Comparison of ENCODE assay signal across 10 cellular contexts in genomic region chr6:859936-860335, GRCh38.
"Had no signal": no experiment of that assay in that cellular context is flagged by ENCODE, and none has a peak within 500 bp of the region (broad histone marks: within the 10 kb centered on the region; RNA-seq: fewer than 3 reads in every experiment).

No MANE protein-coding gene starts in this region.

- H3K4me1 Mint-ChIP-seq: GM23338, H9 had no signal

- H2AFZ ChIP-seq: GM23338 had no signal

- H3K4me3 ChIP-seq: GM23338, K562 had no signal

- ATAC-seq: GM23338, K562 had no signal

- H3K9me3 Mint-ChIP-seq: GM23338 had no signal

- H3K4me3 Mint-ChIP-seq: GM23338, H9, HFFc6 had no signal

- FAIRE-seq: H1, H54, K562 had no signal

- H3K27ac Mint-ChIP-seq: GM23338, H9, HFFc6 had no signal

- H3K27ac ChIP-seq: HL-60 had no signal

- DNase-seq: H9, HCEC 1CT, HFFc6, IMR-90, KG1 had no signal

- H3K4me2 ChIP-seq: GM23338 had no signal
